Comparison of ENCODE assay signal across 21 cellular contexts in the genomic region with DNA sequence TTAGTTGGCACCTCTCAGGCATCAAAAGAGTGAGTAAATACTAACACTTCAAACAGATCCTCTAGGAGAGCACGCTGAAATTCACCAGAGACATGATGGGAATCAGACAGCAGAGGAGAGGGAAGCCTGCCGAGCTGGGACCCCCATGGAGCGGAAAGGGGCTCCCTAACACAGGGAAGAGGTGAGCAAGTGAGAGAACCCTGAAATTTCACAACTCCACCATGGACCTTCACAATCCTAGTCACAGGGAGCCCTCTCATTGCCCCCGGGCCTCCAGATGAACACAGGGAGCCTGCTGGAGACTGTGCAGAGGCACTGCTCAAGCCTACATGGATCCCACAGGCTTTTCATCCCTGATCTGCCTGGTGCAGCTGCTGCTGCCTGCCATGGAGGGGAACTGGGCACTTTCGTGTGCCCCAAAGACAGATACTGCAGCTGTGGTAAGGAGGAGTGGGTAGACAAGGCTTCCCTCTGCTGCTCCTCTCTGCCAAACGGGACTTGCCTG. TPM values are rescaled to one million over a fixed set of nuclear protein-coding genes. Genes with fewer than 3 reads are reported as not detected.
DNase-seq lines count a peak whose midpoint lies in the region; ATAC-seq and TF ChIP-seq lines count a peak whose summit lies in the region.
"Had no signal": no experiment of that assay in that cellular context is flagged by ENCODE, and none has a peak within 500 bp of the region (broad histone marks: within the 10 kb centered on the region; RNA-seq: fewer than 3 reads in every experiment).

No MANE protein-coding gene starts in this region.

- no peak overlapping the region for H3K18ac ChIP-seq in mesenchymal stem cell (ENCODE audit: low read depth in 1 of 2, low read length in 2 of 2)

- peaks cover 20% of the 10 kb centered on the region for H3K36me3 Mint-ChIP-seq in activated CD4-positive, alpha-beta T cell treated with anti-CD3 and anti-CD28 coated beads for 36 hours (ENCODE audit: low read depth)

- H3K27me3 ChIP-seq in Peyer's patch (no peaks in the 10 kb centered on the region), mesenchymal stem cell (ENCODE audit: control insufficient read depth in 1 of 2, insufficient read depth in 1 of 2, low read length in 2 of 2) (peaks cover 28 to 43% of the 10 kb centered on the region in 2 experiments)
- H3K27me3 ChIP-seq: MG63, testis had no signal

- no peak overlapping the region for H3K4me3 Mint-ChIP-seq in activated CD4-positive, alpha-beta T cell treated with anti-CD3 and anti-CD28 coated beads for 36 hours
- H3K4me3 Mint-ChIP-seq: activated CD8-positive, alpha-beta T cell treated with anti-CD3 and anti-CD28 coated beads for 36 hours; CD4-positive, CD25-positive, alpha-beta regulatory T cell; T-cell had no signal

- H2AK5ac ChIP-seq in mesenchymal stem cell (ENCODE audit: low read length, severe bottlenecking), result no peak overlapping the region

- no peak overlapping the region for H3K4me2 ChIP-seq in mesenchymal stem cell (ENCODE audit: low read length, poor library complexity, severe bottlenecking)

- H3K27me3 Mint-ChIP-seq in activated CD4-positive, alpha-beta T cell treated with anti-CD3 and anti-CD28 coated beads for 36 hours, result no peaks in the 10 kb centered on the region
- H3K27me3 Mint-ChIP-seq: activated CD8-positive, alpha-beta T cell treated with anti-CD3 and anti-CD28 coated beads for 36 hours; CD4-positive, CD25-positive, alpha-beta regulatory T cell; T-cell had no signal

- no peaks in the 10 kb centered on the region for H3K79me1 ChIP-seq in mesenchymal stem cell (replicated peaks; ENCODE audit: low read length, poor library complexity, severe bottlenecking)

- no peak overlapping the region for H2AFZ ChIP-seq in mesenchymal stem cell (ENCODE audit: low read depth, low read length)

- H4K8ac ChIP-seq in mesenchymal stem cell (ENCODE audit: low read length), result no peak overlapping the region

- no peak overlapping the region for H3K4me3 ChIP-seq in Peyer's patch
- H3K4me3 ChIP-seq in mesenchymal stem cell (ENCODE audit: insufficient read depth in 1 of 2, low read depth in 1 of 2, low read length in 2 of 2), result no peak overlapping the region
- H3K4me3 ChIP-seq: esophagus squamous epithelium, left ventricle myocardium inferior, MG63, testis had no signal

- H3K27ac ChIP-seq in Peyer's patch, result no peak overlapping the region
- H3K27ac ChIP-seq in mesenchymal stem cell (ENCODE audit: low read length, poor library complexity, severe bottlenecking), result no peak overlapping the region
- H3K27ac ChIP-seq: esophagus squamous epithelium, left ventricle myocardium inferior, testis, WERI-Rb-1 had no signal

- intact Hi-C loops in activated CD4-positive, alpha-beta T cell treated with anti-CD3 and anti-CD28 coated beads for 36 hours (cut with DNase I, micrococcal nuclease), result loop anchor here (1.0 kb wide), 1 partner anchor 29 kb away; no protein-coding TSS in a partner anchor

- DNase-seq in SIG-M5 treated with dmso at 0.1 percent for 504 hours (lab: John Stamatoyannopoulos, UW; ENCODE audit: unreplicated experiment), result peak; percentile 11
- DNase-seq in SIG-M5 (lab: John Stamatoyannopoulos, UW), result no peak
- peak; percentile 7 for DNase-seq in AG20443 (ENCODE audit: low spot score)
- peak in 2 of 3 donors; percentile 11 to 32 for DNase-seq in Peyer's patch
- no peak for DNase-seq in mesenchymal stem cell
- DNase-seq in 8988T, result no peak
- DNase-seq in activated CD4-positive, alpha-beta T cell treated with anti-CD3 and anti-CD28 coated beads for 36 hours, result no peak
- DNase-seq: activated CD8-positive, alpha-beta T cell treated with anti-CD3 and anti-CD28 coated beads for 36 hours; CD4-positive, CD25-positive, alpha-beta regulatory T cell; esophagus squamous epithelium; left ventricle myocardium inferior; MG63; NCI-H1930; NCI-H345; RPMI8226; stimulated activated CD4-positive, alpha-beta T cell treated with anti-CD3 and anti-CD28 coated beads, Interleukin-4, amount 100 ng/mL, for 1 hour; WERI-Rb-1 had no signal

- H3K9me3 ChIP-seq in Peyer's patch, result no peaks in the 10 kb centered on the region
- no peaks in the 10 kb centered on the region for H3K9me3 ChIP-seq in mesenchymal stem cell (ENCODE audit: control insufficient read depth, low read length)
- H3K9me3 ChIP-seq: esophagus squamous epithelium, MG63, testis had no signal

- no peaks in the 10 kb centered on the region for H3K36me3 ChIP-seq in Peyer's patch
- H3K36me3 ChIP-seq in mesenchymal stem cell (ENCODE audit: control insufficient read depth in 1 of 2, insufficient read depth in 2 of 2, low read depth in 1 of 2, low read length in 2 of 2), result no peaks in the 10 kb centered on the region
- H3K36me3 ChIP-seq: esophagus squamous epithelium, left ventricle myocardium inferior, MG63, WERI-Rb-1 had no signal

- no peak overlapping the region for H3K4ac ChIP-seq in mesenchymal stem cell (ENCODE audit: low read depth in 1 of 2, low read length in 2 of 2)

- TF ChIP-seq POLR2A in Peyer's patch (IDR thresholded peaks at IDR 0.05), result no peak

- peaks cover 0 to 7% (median 0%) of the 10 kb centered on the region in 4 donors for H3K4me1 ChIP-seq in Peyer's patch
- peaks cover 2% of the 10 kb centered on the region for H3K4me1 ChIP-seq in mesenchymal stem cell (ENCODE audit: control insufficient read depth, insufficient read depth, low read depth, low read length)
- H3K4me1 ChIP-seq: left ventricle myocardium inferior, testis had no signal

- no peak overlapping the region for H3K14ac ChIP-seq in mesenchymal stem cell (ENCODE audit: low read length in 2 of 2)

- no peak overlapping the region for H3K23ac ChIP-seq in mesenchymal stem cell (ENCODE audit: low read length in 2 of 2)

- no peak overlapping the region for H2BK15ac ChIP-seq in mesenchymal stem cell (ENCODE audit: low read depth, poor library complexity, severe bottlenecking)

- no peak overlapping the region for H2BK12ac ChIP-seq in mesenchymal stem cell (ENCODE audit: low read length in 2 of 2)

- 72% methylated on average over 6 of the region's 6 CpGs for WGBS in mesenchymal stem cell

- H4K91ac ChIP-seq in mesenchymal stem cell (ENCODE audit: low read length), result peak overlapping the region; percentile 44

- H3K9ac ChIP-seq in mesenchymal stem cell (ENCODE audit: low read length), result no peak overlapping the region

- H2BK120ac ChIP-seq in mesenchymal stem cell (ENCODE audit: low read depth, low read length), result no peak overlapping the region

- H3K9me3 Mint-ChIP-seq in activated CD4-positive, alpha-beta T cell treated with anti-CD3 and anti-CD28 coated beads for 36 hours (ENCODE audit: low read depth), result peaks cover 7% of the 10 kb centered on the region

- ATAC-seq in GM19397 (IDR thresholded peaks at IDR 0.05; ENCODE audit: unreplicated experiment), result no peak
- ATAC-seq in activated CD4-positive, alpha-beta T cell treated with anti-CD3 and anti-CD28 coated beads for 36 hours, result no peak

- no peak for TF ChIP-seq CTCF in Peyer's patch (IDR thresholded peaks at IDR 0.05)

- H2BK5ac ChIP-seq in mesenchymal stem cell (ENCODE audit: low read depth, low read length, poor library complexity, severe bottlenecking), result no peak overlapping the region

- H3K27ac Mint-ChIP-seq in activated CD4-positive, alpha-beta T cell treated with anti-CD3 and anti-CD28 coated beads for 36 hours, result no peak overlapping the region
- H3K27ac Mint-ChIP-seq: activated CD8-positive, alpha-beta T cell treated with anti-CD3 and anti-CD28 coated beads for 36 hours; T-cell had no signal

- POLR2A ChIA-PET in activated CD4-positive, alpha-beta T cell treated with anti-CD3 and anti-CD28 coated beads for 36 hours (lab: Charles Lee), result no interaction called here

- CTCF ChIA-PET in activated CD4-positive, alpha-beta T cell treated with anti-CD3 and anti-CD28 coated beads for 36 hours (lab: Charles Lee), result interaction anchor here (0.6 to 2.8 kb wide), 12 partner anchors 9 to 338 kb away, joined by 3 to 21 read pairs (median 4); no protein-coding TSS in a partner anchor

- H3K4me1 Mint-ChIP-seq in activated CD4-positive, alpha-beta T cell treated with anti-CD3 and anti-CD28 coated beads for 36 hours, result peaks cover 4% of the 10 kb centered on the region

RNA-seq across cellular contexts. Expression of a gene that starts 59.2 kb away (rescaled TPM):
- not detected for total RNA-seq in Peyer's patch
- polyA plus RNA-seq in mesenchymal stem cell (2013, experiment 1 of 2), result not detected
- polyA plus RNA-seq in mesenchymal stem cell (2013, experiment 2 of 2), result not detected
- not detected for total RNA-seq in activated CD4-positive, alpha-beta T cell treated with anti-CD3 and anti-CD28 coated beads for 36 hours
- total RNA-seq: activated CD8-positive, alpha-beta T cell treated with anti-CD3 and anti-CD28 coated beads for 36 hours; CD4-positive, CD25-positive, alpha-beta regulatory T cell; esophagus squamous epithelium; left ventricle myocardium inferior; osteoblast had no signal

Comparison
In these comparisons a context has a peak if more than half of its experiments do, and no peak if none do; other contexts are left out.
1. DNase-seq: peak in SIG-M5 treated with dmso at 0.1 percent for 504 hours (single experiment), AG20443 (single experiment) and Peyer's patch (2 of 3); none in SIG-M5 (single experiment), mesenchymal stem cell (single experiment), 8988T (single experiment) and activated CD4-positive, alpha-beta T cell treated with anti-CD3 and anti-CD28 coated beads for 36 hours (single experiment).